In genomic region chr1:17239420-17239819, GRCh38 we compare ENCODE assay signal across 10 cellular contexts. TPM values are rescaled to one million over a fixed set of nuclear protein-coding genes. Genes with fewer than 3 reads are reported as not detected.
DNase-seq lines count a peak whose midpoint lies in the region; ATAC-seq, FAIRE-seq and TF ChIP-seq lines count a peak whose summit lies in the region.
"Had no signal": no experiment of that assay in that cellular context is flagged by ENCODE, and none has a peak within 500 bp of the region (broad histone marks: within the 10 kb centered on the region; RNA-seq: fewer than 3 reads in every experiment).

No MANE protein-coding gene starts in this region.

- H3K18ac ChIP-seq in IMR-90 (ENCODE audit: low read depth, low read length) (no peak overlapping the region), neuronal stem cell (ENCODE audit: low read length) (no peak overlapping the region)

- no peak overlapping the region for H2AK9ac ChIP-seq in IMR-90 (replicated peaks; ENCODE audit: low read depth, low read length, poor library complexity)

- no peak overlapping the region for H2BK20ac ChIP-seq in IMR-90 (ENCODE audit: low read depth, low read length)

- H2AK5ac ChIP-seq in IMR-90 (ENCODE audit: low read depth, low read length) (no peak overlapping the region), neuronal stem cell (ENCODE audit: low read depth, low read length) (peak overlapping the region; percentile 42)

- H4K20me1 ChIP-seq in IMR-90 (ENCODE audit: insufficient read depth, low read length): 0 out of 2 replicates have a peak, but pooled peaks cover 3% of the 10 kb centered on the region
- no peaks in the 10 kb centered on the region for H4K20me1 ChIP-seq in endothelial cell of umbilical vein (replicated peaks; ENCODE audit: control insufficient read depth, extremely low read depth, insufficient read depth, low read length)

- H4K91ac ChIP-seq in IMR-90 (ENCODE audit: insufficient read depth, low read depth, low read length): no peak overlapping the region
- H4K91ac ChIP-seq in neuronal stem cell (ENCODE audit: low read depth, low read length, poor library complexity): no peak overlapping the region

- no peaks in the 10 kb centered on the region for H3K79me2 ChIP-seq in endothelial cell of umbilical vein (ENCODE audit: control insufficient read depth, insufficient read depth, low read length)

- H3K79me1 ChIP-seq in IMR-90 (ENCODE audit: low read depth in 1 of 2, low read length in 2 of 2) (no peaks in the 10 kb centered on the region), neuronal stem cell (ENCODE audit: low read depth, low read length) (no peaks in the 10 kb centered on the region)

- in situ Hi-C loops in IMR-90 (cut with MboI; ENCODE audit: low sequenced_read_pairs): loop anchor here (5.0 kb wide), 1 partner anchor 112 kb away; no protein-coding TSS in a partner anchor

- BruUV-seq in IMR-90 (replicated peaks; lab: Mats Ljungman, UMichigan) (no TSS peak), endothelial cell of umbilical vein (replicated peaks; lab: Mats Ljungman, UMichigan) (no TSS peak)

- H3K23ac ChIP-seq in IMR-90 (ENCODE audit: low read depth, low read length) (no peak overlapping the region), neuronal stem cell (ENCODE audit: low read depth, low read length, poor library complexity) (no peak overlapping the region)

- dilution Hi-C loops in IMR-90 (cut with HindIII; ENCODE audit: low sequenced_read_pairs, unreplicated experiment) (no loop called here), endothelial cell of umbilical vein (cut with MboI; ENCODE audit: extremely low pct_ligation_motif_present, low sequenced_read_pairs) (no loop called here)

- CTCF ChIA-PET in IMR-90 (lab: Yijun Ruan, JAX) (interaction anchor here (2.0 kb wide), 1 partner anchor 114 kb away, joined by 6 read pairs; no protein-coding TSS in a partner anchor), endothelial cell of umbilical vein (lab: Charles Lee) (interaction anchor here (1.0 to 8.7 kb wide), 7 partner anchors 10 to 179 kb away, joined by 3 to 261 read pairs (median 4); partner anchors contain the start of gene PADI3)

- no peak overlapping the region for H3K56ac ChIP-seq in IMR-90 (ENCODE audit: extremely low read depth, insufficient read depth, low read length)

- H3K9ac ChIP-seq in IMR-90 (ENCODE audit: low read depth, low read length): no peak overlapping the region
- H3K9ac ChIP-seq in endothelial cell of umbilical vein (replicated peaks; ENCODE audit: extremely low read depth, insufficient read depth, low read length): no peak overlapping the region
- H3K9ac ChIP-seq in neuronal stem cell (ENCODE audit: low read depth, low read length, poor library complexity): no peak overlapping the region

- H3K36me3 ChIP-seq in IMR-90 (ENCODE audit: control insufficient read depth, insufficient read depth, low read length): no peaks in the 10 kb centered on the region
- no peaks in the 10 kb centered on the region for H3K36me3 ChIP-seq in endothelial cell of umbilical vein (ENCODE audit: control insufficient read depth in 2 of 2, extremely low read depth in 1 of 2, insufficient read depth in 2 of 2, low read length in 2 of 2)
- no peaks in the 10 kb centered on the region for H3K36me3 ChIP-seq in neuronal stem cell (replicated peaks in 1 of 2; ENCODE audit: control insufficient read depth in 2 of 2, insufficient read depth in 2 of 2, low read length in 2 of 2)

- no peak for TF ChIP-seq POLR2A in IMR-90 (IDR thresholded peaks at IDR 0.05; ENCODE audit: low read depth, low read length)
- no peak for TF ChIP-seq POLR2A in endothelial cell of umbilical vein (IDR thresholded peaks at IDR 0.05; ENCODE audit: low read depth, low read length)

- H2BK15ac ChIP-seq in IMR-90 (ENCODE audit: low read depth, low read length) (no peak overlapping the region), neuronal stem cell (ENCODE audit: low read length) (no peak overlapping the region)

- H3K4ac ChIP-seq in IMR-90 (ENCODE audit: low read depth, low read length) (no peak overlapping the region), neuronal stem cell (ENCODE audit: low read length) (no peak overlapping the region)

- H2BK12ac ChIP-seq in neuronal stem cell (ENCODE audit: low read length): no peak overlapping the region

- no peak overlapping the region for H2AFZ ChIP-seq in IMR-90 (replicated peaks; ENCODE audit: low read length, poor library complexity)
- H2AFZ ChIP-seq in endothelial cell of umbilical vein (ENCODE audit: low read depth, low read length): no peak overlapping the region
- no peak overlapping the region for H2AFZ ChIP-seq in neuronal stem cell (ENCODE audit: low read length)

- ATAC-seq in IMR-90 (ENCODE audit: low read depth): peak; percentile 87
- no peak for ATAC-seq in HG03139 (IDR thresholded peaks at IDR 0.05; ENCODE audit: unreplicated experiment)

- intact Hi-C loops in IMR-90 (cut with micrococcal nuclease) (loop anchor here (2.0 to 5.0 kb wide), 2 partner anchors 168 to 289 kb away; no protein-coding TSS in a partner anchor), endothelial cell of umbilical vein (cut with micrococcal nuclease) (loop anchor here (5.0 to 10.0 kb wide), 2 partner anchors 165 to 287 kb away; no protein-coding TSS in a partner anchor)

- H4K8ac ChIP-seq in IMR-90 (ENCODE audit: low read depth in 2 of 2, low read length in 2 of 2) (no peak overlapping the region), neuronal stem cell (ENCODE audit: low read depth, low read length) (no peak overlapping the region)

- H3K27ac ChIP-seq in IMR-90 (ENCODE audit: insufficient read depth, low read length): no peak overlapping the region
- no peak overlapping the region for H3K27ac ChIP-seq in endothelial cell of umbilical vein (ENCODE audit: insufficient read depth, low read depth, low read length)
- no peak overlapping the region for H3K27ac ChIP-seq in neuronal stem cell (replicated peaks; ENCODE audit: low read length)
- H3K27ac ChIP-seq: C4-2B had no signal

- WGBS in IMR-90 (ENCODE audit: extremely low coverage in 2 of 2, insufficient read length in 1 of 2), 2 experiments: no CpG with 5 or more reads among the region's 1 CpG
- WGBS in neuronal stem cell (ENCODE audit: extremely low coverage in 2 of 2, insufficient read length in 2 of 2, insufficient replicate concordance in 1 of 2), 2 donors: no CpG with 5 or more reads among the region's 1 CpG

- 0 out of 2 replicates have a peak, but pooled peaks have one; percentile 17 for TF ChIP-seq RAD21 in IMR-90 (IDR thresholded peaks at IDR 0.05; ENCODE audit: low read length)

- TF ChIP-seq CTCF in IMR-90 (conservative IDR thresholded peaks at IDR 0.05; ENCODE audit: low read depth, low read length): no peak
- no peak for TF ChIP-seq CTCF in endothelial cell of umbilical vein (IDR thresholded peaks at IDR 0.05; ENCODE audit: extremely low read depth in 1 of 2, insufficient read depth in 1 of 2, low read depth in 1 of 2, low read length in 2 of 2)

- H3K4me1 ChIP-seq in IMR-90 (ENCODE audit: control insufficient read depth, insufficient read depth, low read length) (no peaks in the 10 kb centered on the region), endothelial cell of umbilical vein (ENCODE audit: control insufficient read depth, extremely low read depth, insufficient read depth, low read length) (peaks cover 1% of the 10 kb centered on the region), neuronal stem cell (ENCODE audit: control insufficient read depth in 2 of 2, insufficient read depth in 1 of 2, low read depth in 1 of 2, low read length in 2 of 2) (peaks cover 0 to 5% of the 10 kb centered on the region in 2 donors)

- POLR2A ChIA-PET in IMR-90 (lab: Charles Lee; ENCODE audit: unreplicated experiment) (no interaction called here), endothelial cell of umbilical vein (lab: Charles Lee) (no interaction called here)

- H3K4me2 ChIP-seq in IMR-90 (ENCODE audit: low read depth, low read length): no peak overlapping the region
- H3K4me2 ChIP-seq in endothelial cell of umbilical vein (ENCODE audit: insufficient read depth, low read length): no peak overlapping the region
- no peak overlapping the region for H3K4me2 ChIP-seq in neuronal stem cell (ENCODE audit: insufficient read depth, low read length, poor library complexity, severe bottlenecking)

- peaks cover 25% of the 10 kb centered on the region for H3K27me3 ChIP-seq in IMR-90 (ENCODE audit: control insufficient read depth, insufficient read depth, low read length)
- peaks cover 4 to 8% of the 10 kb centered on the region in 2 experiments for H3K27me3 ChIP-seq in endothelial cell of umbilical vein (ENCODE audit: control insufficient read depth in 2 of 2, insufficient read depth in 2 of 2, low read length in 2 of 2)
- H3K27me3 ChIP-seq in neuronal stem cell (ENCODE audit: control insufficient read depth in 3 of 3, insufficient read depth in 3 of 3, low read depth in 1 of 3, low read length in 3 of 3): peaks cover 0 to 29% (median 0%) of the 10 kb centered on the region in 3 experiments

- peak; percentile 95 for FAIRE-seq in endothelial cell of umbilical vein (lab: Jason Lieb, UNC)

- H3K9me3 ChIP-seq in IMR-90 (ENCODE audit: control insufficient read depth, insufficient read depth, low read length): no peaks in the 10 kb centered on the region
- no peaks in the 10 kb centered on the region for H3K9me3 ChIP-seq in endothelial cell of umbilical vein (replicated peaks; ENCODE audit: control insufficient read depth, insufficient read depth, low read length)
- no peaks in the 10 kb centered on the region for H3K9me3 ChIP-seq in neuronal stem cell (replicated peaks in 1 of 2; ENCODE audit: control insufficient read depth in 2 of 2, insufficient read depth in 1 of 2, low read depth in 1 of 2, low read length in 2 of 2)

- H3K4me3 ChIP-seq in IMR-90 (ENCODE audit: insufficient read depth, low read depth, low read length) (no peak overlapping the region), endothelial cell of umbilical vein (replicated peaks in 1 of 3; ENCODE audit: insufficient read depth in 1 of 3, low read depth in 1 of 3, low read length in 3 of 3) (no peak overlapping the region), neuronal stem cell (ENCODE audit: low read length in 2 of 2) (no peak overlapping the region)

- DNase-seq in SIG-M5 treated with dmso at 0.1 percent for 504 hours (lab: John Stamatoyannopoulos, UW; ENCODE audit: unreplicated experiment) (peak; percentile 74), SIG-M5 (lab: John Stamatoyannopoulos, UW) (no peak), IMR-90 (peak; percentile 92), RKO (ENCODE audit: low spot score) (peak; percentile 81), endothelial cell of umbilical vein (ENCODE audit: low read depth, low spot score) (peak; percentile 73), neuronal stem cell (ENCODE audit: low spot score) (peak; percentile 91)
- no peak for DNase-seq in activated naive CD4-positive, alpha-beta T cell treated with Interleukin-2 at 50 U/mL for 16 hours

- H2BK120ac ChIP-seq in IMR-90 (ENCODE audit: low read depth, low read length): no peak overlapping the region
- H2BK120ac ChIP-seq in neuronal stem cell (ENCODE audit: low read depth, low read length): no peak overlapping the region

- H3K14ac ChIP-seq in IMR-90 (replicated peaks; ENCODE audit: low read depth, low read length) (no peak overlapping the region), neuronal stem cell (ENCODE audit: low read length) (no peak overlapping the region)

- H2BK5ac ChIP-seq in IMR-90 (ENCODE audit: low read depth, low read length, poor library complexity, severe bottlenecking): no peak overlapping the region
- no peak overlapping the region for H2BK5ac ChIP-seq in neuronal stem cell (ENCODE audit: low read length)

- 0 out of 2 replicates have a peak, but pooled peaks cover 3% of the 10 kb centered on the region for H3K9me1 ChIP-seq in IMR-90 (ENCODE audit: insufficient read depth, low read length)
- no peaks in the 10 kb centered on the region for H3K9me1 ChIP-seq in endothelial cell of umbilical vein (replicated peaks; ENCODE audit: control insufficient read depth, extremely low read depth, insufficient read depth, low read length)

- no peak overlapping the region for H4K5ac ChIP-seq in IMR-90 (ENCODE audit: low read depth, low read length)

RNA-seq across cellular contexts. Expression of gene PADI3, which starts 9.5 kb away (rescaled TPM):
- not detected in 2 replicates for total RNA-seq in IMR-90 (2012; rRNA removed)
- polyA plus RNA-seq in IMR-90 (2012; rRNA removed): not detected in 2 replicates
- polyA plus RNA-seq in IMR-90 (2012; cell fraction: cytosol; rRNA removed): not detected in 2 replicates
- 0.01 and 0.03 TPM in 2 replicates for polyA plus RNA-seq in IMR-90 (2012; cell fraction: nucleus; rRNA removed; ENCODE audit: low replicate concordance)
- total RNA-seq in endothelial cell of umbilical vein: not detected in 2 replicates
- polyA plus RNA-seq in endothelial cell of umbilical vein: not detected in 2 replicates
- not detected in 2 replicates for polyA plus RNA-seq in endothelial cell of umbilical vein (2011; cell fraction: cytosol; rRNA removed)
- polyA plus RNA-seq in endothelial cell of umbilical vein (2011; cell fraction: nucleus; rRNA removed): not detected in 2 replicates
- polyA plus RNA-seq in endothelial cell of umbilical vein (2012): not detected in 2 replicates
- not detected in 2 replicates for polyA minus RNA-seq in endothelial cell of umbilical vein
- not detected for polyA minus RNA-seq in endothelial cell of umbilical vein (2011; cell fraction: cytosol; rRNA and poly(A)+ RNA removed)
- polyA minus RNA-seq in endothelial cell of umbilical vein (2011; cell fraction: nucleus; rRNA and poly(A)+ RNA removed): not detected in 2 replicates
- 0.38 TPM for polyA plus RNA-seq in neuronal stem cell (2013, experiment 1 of 2)
- 0.36 TPM for polyA plus RNA-seq in neuronal stem cell (2013, experiment 2 of 2)
- total RNA-seq: activated CD8-positive, alpha-beta memory T cell treated with anti-CD3 and anti-CD28 coated beads for 36 hours had no signal

RNA-seq across cellular contexts. Expression of gene PADI1, which starts 34.5 kb away (rescaled TPM):
- total RNA-seq in IMR-90 (2012; rRNA removed) (not detected in 2 replicates), endothelial cell of umbilical vein (not detected in 2 replicates)
- polyA plus RNA-seq in IMR-90 (2012; rRNA removed) (0.13 and 0.17 TPM in 2 replicates), endothelial cell of umbilical vein (0.01 and 0.03 TPM in 2 replicates)
- 0.04 TPM in 1 of 2 replicates, not detected in the other for polyA plus RNA-seq in IMR-90 (2012; cell fraction: cytosol; rRNA removed)
- 0.14 and 0.21 TPM in 2 replicates for polyA plus RNA-seq in IMR-90 (2012; cell fraction: nucleus; rRNA removed; ENCODE audit: low replicate concordance)
- polyA plus RNA-seq in endothelial cell of umbilical vein (2011; cell fraction: cytosol; rRNA removed): 0.01 and 0.03 TPM in 2 replicates
- 0.22 and 0.32 TPM in 2 replicates for polyA plus RNA-seq in endothelial cell of umbilical vein (2011; cell fraction: nucleus; rRNA removed)
- not detected in 2 replicates for polyA plus RNA-seq in endothelial cell of umbilical vein (2012)
- polyA minus RNA-seq in endothelial cell of umbilical vein: 0.07 TPM in 1 of 2 replicates, not detected in the other
- not detected for polyA minus RNA-seq in endothelial cell of umbilical vein (2011; cell fraction: cytosol; rRNA and poly(A)+ RNA removed)
- 0.82 TPM in 1 of 2 replicates, not detected in the other for polyA minus RNA-seq in endothelial cell of umbilical vein (2011; cell fraction: nucleus; rRNA and poly(A)+ RNA removed)
- 0.18 TPM for polyA plus RNA-seq in neuronal stem cell (2013, experiment 1 of 2)
- polyA plus RNA-seq in neuronal stem cell (2013, experiment 2 of 2): 0.11 TPM
- total RNA-seq: activated CD8-positive, alpha-beta memory T cell treated with anti-CD3 and anti-CD28 coated beads for 36 hours had no signal

Comparison
In these comparisons a context has a peak if more than half of its experiments do, and no peak if none do; other contexts are left out.
1. DNase-seq: peak in SIG-M5 treated with dmso at 0.1 percent for 504 hours (single experiment), IMR-90 (single experiment), RKO (single experiment), endothelial cell of umbilical vein (single experiment) and neuronal stem cell (single experiment); none in SIG-M5 (single experiment) and activated naive CD4-positive, alpha-beta T cell treated with Interleukin-2 at 50 U/mL for 16 hours (single experiment).